Comparison of ENCODE assay signal across 18 cellular contexts in the genomic region with DNA sequence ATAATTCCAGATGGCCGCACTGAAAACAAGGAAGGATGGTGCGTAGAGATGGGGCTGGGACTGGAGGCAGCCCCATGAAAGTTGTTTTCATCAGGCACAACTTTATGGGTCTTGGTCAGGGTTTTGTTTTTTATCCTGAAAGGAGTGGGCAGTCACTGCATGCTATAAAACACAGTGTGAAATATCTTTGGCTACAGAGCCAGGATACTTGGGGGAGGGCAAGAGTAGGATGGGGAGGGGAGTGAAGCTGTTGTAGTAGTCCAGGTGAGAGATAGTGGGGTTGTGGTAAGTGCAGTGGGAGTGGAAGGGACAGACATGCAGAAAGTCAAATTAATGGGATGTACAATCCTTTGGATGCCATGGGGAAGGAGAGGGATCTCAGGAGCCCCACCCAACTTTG. TPM values are rescaled to one million over a fixed set of nuclear protein-coding genes. Genes with fewer than 3 reads are reported as not detected.
DNase-seq lines count a peak whose midpoint lies in the region; ATAC-seq, FAIRE-seq and TF ChIP-seq lines count a peak whose summit lies in the region.
"Had no signal": no experiment of that assay in that cellular context is flagged by ENCODE, and none has a peak within 500 bp of the region (broad histone marks: within the 10 kb centered on the region; RNA-seq: fewer than 3 reads in every experiment).

No MANE protein-coding gene starts in this region.

- H3K9ac ChIP-seq in endodermal cell (ENCODE audit: extremely low read depth, low read length, poor library complexity, severe bottlenecking) = no peak overlapping the region
- H3K9ac ChIP-seq: BLaER1 treated with 17β-estradiol and CSF1 and Interleukin-3, amounts not matched to agents 10 nM and 100 nM had no signal

- H3K9me3 Mint-ChIP-seq in activated naive CD8-positive, alpha-beta T cell treated with anti-CD3 and anti-CD28 coated beads, Interleukin-2, amount 10 ng/mL, durations not matched to agents 7 days and 5 days = peaks cover 3% of the 10 kb centered on the region
- no peaks in the 10 kb centered on the region for H3K9me3 Mint-ChIP-seq in activated naive CD8-positive, alpha-beta T cell treated with anti-CD3 and anti-CD28 coated beads, Interleukin-2, amount 50 U/mL, for 24 hours
- peaks cover 8% of the 10 kb centered on the region for H3K9me3 Mint-ChIP-seq in endodermal cell
- H3K9me3 Mint-ChIP-seq in nephron = peaks cover 7% of the 10 kb centered on the region

- no peak for ATAC-seq in activated naive CD8-positive, alpha-beta T cell treated with anti-CD3 and anti-CD28 coated beads, Interleukin-2, amount 10 ng/mL, durations not matched to agents 7 days and 5 days (ENCODE audit: low read depth)
- ATAC-seq in activated naive CD8-positive, alpha-beta T cell treated with anti-CD3 and anti-CD28 coated beads, Interleukin-2, amount 50 U/mL, for 24 hours = no peak

- peak; percentile 23 for FAIRE-seq in urothelium cell line (lab: Jason Lieb, UNC)

- H3K36me3 ChIP-seq in endodermal cell (ENCODE audit: control insufficient read depth, insufficient read depth, low read length) = peaks cover 38% of the 10 kb centered on the region

- peaks cover 7% of the 10 kb centered on the region for H3K9me3 ChIP-seq in endodermal cell (ENCODE audit: control insufficient read depth, low read length)
- H3K9me3 ChIP-seq: SJSA1 had no signal

- no peak overlapping the region for H3K4me3 Mint-ChIP-seq in activated naive CD8-positive, alpha-beta T cell treated with anti-CD3 and anti-CD28 coated beads, Interleukin-2, amount 10 ng/mL, durations not matched to agents 7 days and 5 days
- no peak overlapping the region for H3K4me3 Mint-ChIP-seq in activated naive CD8-positive, alpha-beta T cell treated with anti-CD3 and anti-CD28 coated beads, Interleukin-2, amount 50 U/mL, for 24 hours
- no peak overlapping the region for H3K4me3 Mint-ChIP-seq in endodermal cell
- H3K4me3 Mint-ChIP-seq in nephron = no peak overlapping the region

- peak overlapping the region; percentile 48 for H3K27ac Mint-ChIP-seq in activated naive CD8-positive, alpha-beta T cell treated with anti-CD3 and anti-CD28 coated beads, Interleukin-2, amount 10 ng/mL, durations not matched to agents 7 days and 5 days
- H3K27ac Mint-ChIP-seq in activated naive CD8-positive, alpha-beta T cell treated with anti-CD3 and anti-CD28 coated beads, Interleukin-2, amount 50 U/mL, for 24 hours = no peak overlapping the region
- H3K27ac Mint-ChIP-seq in endodermal cell (peak overlapping the region; percentile 30), nephron (peak overlapping the region in 2 of 3 experiments; percentile 10 to 51)

- no peak overlapping the region for H3K4me3 ChIP-seq in endodermal cell (ENCODE audit: low read length)
- H3K4me3 ChIP-seq: BLaER1 treated with 17β-estradiol and CSF1 and Interleukin-3, amounts not matched to agents 10 nM and 100 nM; SJSA1 had no signal

- TF ChIP-seq CTCF in endodermal cell (conservative IDR thresholded peaks at IDR 0.05) (no peak), nephron (IDR thresholded peaks at IDR 0.05; ENCODE audit: unreplicated experiment in 3 of 3) (no peak)

- H3K27ac ChIP-seq in endodermal cell (ENCODE audit: low read depth, low read length) = no peak overlapping the region
- H3K27ac ChIP-seq: BLaER1 treated with 17β-estradiol and CSF1 and Interleukin-3, amounts not matched to agents 10 nM and 100 nM; SJSA1 had no signal

- no peaks in the 10 kb centered on the region for H3K4me1 ChIP-seq in endodermal cell (ENCODE audit: control insufficient read depth, insufficient read depth, low read length)
- H3K4me1 ChIP-seq: BLaER1 treated with 17β-estradiol and CSF1 and Interleukin-3, amounts not matched to agents 10 nM and 100 nM; SJSA1 had no signal

- H3K27me3 ChIP-seq in endodermal cell (ENCODE audit: control insufficient read depth, insufficient read depth, low read length, poor library complexity, severe bottlenecking) = no peaks in the 10 kb centered on the region
- H3K27me3 ChIP-seq: BLaER1 treated with 17β-estradiol and CSF1 and Interleukin-3, amounts not matched to agents 10 nM and 100 nM; SJSA1 had no signal

- peaks cover 25% of the 10 kb centered on the region for H3K36me3 Mint-ChIP-seq in activated naive CD8-positive, alpha-beta T cell treated with anti-CD3 and anti-CD28 coated beads, Interleukin-2, amount 10 ng/mL, durations not matched to agents 7 days and 5 days
- peaks cover 21% of the 10 kb centered on the region for H3K36me3 Mint-ChIP-seq in activated naive CD8-positive, alpha-beta T cell treated with anti-CD3 and anti-CD28 coated beads, Interleukin-2, amount 50 U/mL, for 24 hours (ENCODE audit: low read depth)
- peaks cover 34% of the 10 kb centered on the region for H3K36me3 Mint-ChIP-seq in endodermal cell (ENCODE audit: low read depth)
- peaks cover 51% of the 10 kb centered on the region for H3K36me3 Mint-ChIP-seq in nephron (ENCODE audit: low read depth)

- POLR2A ChIA-PET in activated naive CD8-positive, alpha-beta T cell treated with anti-CD3 and anti-CD28 coated beads, Interleukin-2, amount 10 ng/mL, durations not matched to agents 7 days and 5 days (lab: Charles Lee) = no interaction called here

- H3K4me1 Mint-ChIP-seq in activated naive CD8-positive, alpha-beta T cell treated with anti-CD3 and anti-CD28 coated beads, Interleukin-2, amount 10 ng/mL, durations not matched to agents 7 days and 5 days = peaks cover 2% of the 10 kb centered on the region
- H3K4me1 Mint-ChIP-seq in activated naive CD8-positive, alpha-beta T cell treated with anti-CD3 and anti-CD28 coated beads, Interleukin-2, amount 50 U/mL, for 24 hours = peaks cover 12% of the 10 kb centered on the region
- peaks cover 2% of the 10 kb centered on the region for H3K4me1 Mint-ChIP-seq in endodermal cell
- H3K4me1 Mint-ChIP-seq in nephron = peaks cover 39% of the 10 kb centered on the region

- WGBS in endodermal cell (ENCODE audit: insufficient coverage in 1 of 2, insufficient read length in 1 of 2), 2 experiments = 90 to 96% methylated on average over 2 of the region's 2 CpGs

- DNase-seq in activated naive CD8-positive, alpha-beta T cell treated with anti-CD3 and anti-CD28 coated beads, Interleukin-2, amount 10 ng/mL, durations not matched to agents 7 days and 5 days = no peak
- no peak for DNase-seq in activated naive CD8-positive, alpha-beta T cell treated with anti-CD3 and anti-CD28 coated beads, Interleukin-2, amount 50 U/mL, for 24 hours
- DNase-seq in endodermal cell = no peak
- no peak for DNase-seq in urothelium cell line (ENCODE audit: low spot score)
- no peak for DNase-seq in HUDEP-2 (lab: John Stamatoyannopoulos, UW; ENCODE audit: unreplicated experiment in 76 of 76)
- no peak for DNase-seq in cerebellar cortex (ENCODE audit: low spot score)
- no peak for DNase-seq in activated T-cell treated with anti-CD3 and anti-CD28 coated beads for 4 hours
- DNase-seq: H7, IMR-90, MV-4-11, NCI-H1417 treated with DMSO at 0.1 percent for 48 hours, NCI-H2227 treated with DMSO at 0.1 percent for 48 hours, NCI-H524 treated with DMSO at 0.1 percent for 48 hours had no signal

- no peaks in the 10 kb centered on the region for H3K27me3 Mint-ChIP-seq in activated naive CD8-positive, alpha-beta T cell treated with anti-CD3 and anti-CD28 coated beads, Interleukin-2, amount 10 ng/mL, durations not matched to agents 7 days and 5 days
- no peaks in the 10 kb centered on the region for H3K27me3 Mint-ChIP-seq in activated naive CD8-positive, alpha-beta T cell treated with anti-CD3 and anti-CD28 coated beads, Interleukin-2, amount 50 U/mL, for 24 hours
- H3K27me3 Mint-ChIP-seq in endodermal cell (ENCODE audit: insufficient read depth) (no peaks in the 10 kb centered on the region), nephron (ENCODE audit: low read depth) (no peaks in the 10 kb centered on the region)

RNA-seq across cellular contexts. Expression of a gene that starts 56.5 kb away (rescaled TPM):
- total RNA-seq in activated naive CD8-positive, alpha-beta T cell treated with anti-CD3 and anti-CD28 coated beads, Interleukin-2, amount 10 ng/mL, durations not matched to agents 7 days and 5 days = 1 to 10 TPM in 1 of 2 experiments, under 1 TPM in 1; 0.94 to 2.0 TPM
- total RNA-seq in endodermal cell = not detected
- polyA plus RNA-seq in endodermal cell (2013, experiment 1 of 2) = not detected
- not detected for polyA plus RNA-seq in endodermal cell (2013, experiment 2 of 2)
- total RNA-seq: A172, H7, IMR-90, RPMI7951, SJSA1 had no signal
- polyA plus RNA-seq: IMR-90 had no signal
